In genomic region chr13:30739646-30740642, GRCh38 we compare ENCODE assay signal across 9 cellular contexts. TPM values are rescaled to one million over a fixed set of nuclear protein-coding genes. Genes with fewer than 3 reads are reported as not detected.
DNase-seq lines count a peak whose midpoint lies in the region; ATAC-seq lines count a peak whose summit lies in the region.
"Had no signal": no experiment of that assay in that cellular context is flagged by ENCODE, and none has a peak within 500 bp of the region (broad histone marks: within the 10 kb centered on the region; RNA-seq: fewer than 3 reads in every experiment).

No MANE protein-coding gene starts in this region.

- DNase-seq in LoVo (ENCODE audit: low spot score), result peak; percentile 38
- peak; percentile 78 for DNase-seq in activated CD8-positive, alpha-beta T cell treated with anti-CD3 and anti-CD28 coated beads, Interleukin-2, amount 10 ng/mL, durations not matched to agents 7 days and 5 days
- peak; percentile 26 to 53 for DNase-seq in stimulated activated CD4-positive, alpha-beta T cell treated with anti-CD3 and anti-CD28 coated beads, Interleukin-1b, Interleukin-23, amount 100 ng/mL, for 4 hours (ENCODE audit: low read depth in 2 of 2)
- no peak for DNase-seq in hippocampal formation (lab: John Stamatoyannopoulos, UW)
- no peak for DNase-seq in NCI-H1417 treated with DMSO at 0.1 percent for 48 hours (lab: John Stamatoyannopoulos, UW)

- no peaks in the 10 kb centered on the region for H3K9me3 ChIP-seq in BLaER1

- H3K4me2 ChIP-seq in BLaER1, result peak overlapping the region; percentile 85

- peak overlapping the region; percentile 89 for H3K27ac Mint-ChIP-seq in activated CD8-positive, alpha-beta T cell treated with anti-CD3 and anti-CD28 coated beads, Interleukin-2, amount 10 ng/mL, durations not matched to agents 7 days and 5 days

- H3K27ac ChIP-seq in BLaER1, result no peak overlapping the region

- peaks cover 89% of the 10 kb centered on the region for H3K4me1 Mint-ChIP-seq in activated CD8-positive, alpha-beta T cell treated with anti-CD3 and anti-CD28 coated beads, Interleukin-2, amount 10 ng/mL, durations not matched to agents 7 days and 5 days (ENCODE audit: low read depth)

- H3K4me1 ChIP-seq in BLaER1, result peaks cover 78% of the 10 kb centered on the region

- H3K36me3 ChIP-seq in BLaER1, result no peaks in the 10 kb centered on the region

- no peak overlapping the region for H3K4me3 ChIP-seq in BLaER1
- H3K4me3 ChIP-seq: lung had no signal

- H3K4me3 Mint-ChIP-seq in activated CD8-positive, alpha-beta T cell treated with anti-CD3 and anti-CD28 coated beads, Interleukin-2, amount 10 ng/mL, durations not matched to agents 7 days and 5 days, result peak overlapping the region; percentile 66

- no peaks in the 10 kb centered on the region for H3K27me3 ChIP-seq in BLaER1

- H4K20me1 ChIP-seq in BLaER1, result no peaks in the 10 kb centered on the region

- H3K36me3 Mint-ChIP-seq in activated CD8-positive, alpha-beta T cell treated with anti-CD3 and anti-CD28 coated beads, Interleukin-2, amount 10 ng/mL, durations not matched to agents 7 days and 5 days (ENCODE audit: low read depth), result peaks cover 47% of the 10 kb centered on the region

- POLR2A ChIA-PET in activated CD8-positive, alpha-beta T cell treated with anti-CD3 and anti-CD28 coated beads, Interleukin-2, amount 10 ng/mL, durations not matched to agents 7 days and 5 days (lab: Charles Lee), result interaction anchor here (0.6 to 1.8 kb wide), 5 partner anchors 25 to 162 kb away, joined by 3 to 12 read pairs (median 4); partner anchors contain the start of gene USPL1

- H3K9me3 Mint-ChIP-seq in activated CD8-positive, alpha-beta T cell treated with anti-CD3 and anti-CD28 coated beads, Interleukin-2, amount 10 ng/mL, durations not matched to agents 7 days and 5 days (ENCODE audit: insufficient read depth), result no peaks in the 10 kb centered on the region

- H3K9ac ChIP-seq in BLaER1, result no peak overlapping the region

- CTCF ChIA-PET in activated CD8-positive, alpha-beta T cell treated with anti-CD3 and anti-CD28 coated beads, Interleukin-2, amount 10 ng/mL, durations not matched to agents 7 days and 5 days (lab: Charles Lee), result interaction anchor here (0.7 to 2.5 kb wide), 13 partner anchors 10 to 607 kb away, joined by 3 to 7 read pairs (median 4); no protein-coding TSS in a partner anchor

- peaks cover 4% of the 10 kb centered on the region for H3K27me3 Mint-ChIP-seq in activated CD8-positive, alpha-beta T cell treated with anti-CD3 and anti-CD28 coated beads, Interleukin-2, amount 10 ng/mL, durations not matched to agents 7 days and 5 days (ENCODE audit: low read depth)

- peak; percentile 32 for ATAC-seq in GM21381 (IDR thresholded peaks at IDR 0.05; ENCODE audit: unreplicated experiment)
- peak; percentile 62 for ATAC-seq in activated CD8-positive, alpha-beta T cell treated with anti-CD3 and anti-CD28 coated beads, Interleukin-2, amount 10 ng/mL, durations not matched to agents 7 days and 5 days
- ATAC-seq in esophagus mucosa, result peak; percentile 54

RNA-seq across cellular contexts. Expression of gene ALOX5AP, which starts 4.6 kb away (rescaled TPM):
- total RNA-seq in activated CD8-positive, alpha-beta T cell treated with anti-CD3 and anti-CD28 coated beads, Interleukin-2, amount 10 ng/mL, durations not matched to agents 7 days and 5 days, result 10 to 100 TPM; 71.0 to 75.4 TPM
- total RNA-seq in esophagus mucosa, result 3.1 TPM

Comparison
In these comparisons a context has a peak if more than half of its experiments do, and no peak if none do; other contexts are left out.
1. DNase-seq: peak in LoVo (single experiment), activated CD8-positive, alpha-beta T cell treated with anti-CD3 and anti-CD28 coated beads, Interleukin-2, amount 10 ng/mL, durations not matched to agents 7 days and 5 days (single experiment) and stimulated activated CD4-positive, alpha-beta T cell treated with anti-CD3 and anti-CD28 coated beads, Interleukin-1b, Interleukin-23, amount 100 ng/mL, for 4 hours (2 of 2); none in hippocampal formation (0 of 2) and NCI-H1417 treated with DMSO at 0.1 percent for 48 hours (single experiment).
2. RNA of gene ALOX5AP, which starts 4.6 kb away (total RNA-seq): 71.0 to 75.4 TPM in activated CD8-positive, alpha-beta T cell treated with anti-CD3 and anti-CD28 coated beads, Interleukin-2, amount 10 ng/mL, durations not matched to agents 7 days and 5 days; 3.1 TPM in esophagus mucosa (single experiment); every median in the first group is over 10 times any median in the second.
3. Peak in every context shown above with its lines, with median percentiles within 50 percentile points of each other: ATAC-seq.